ENCODE assay signal across 14 cellular contexts in genomic region chr13:73074101-73074500, GRCh38. TPM values are rescaled to one million over a fixed set of nuclear protein-coding genes. Genes with fewer than 3 reads are reported as not detected.
DNase-seq lines count a peak whose midpoint lies in the region; ATAC-seq and TF ChIP-seq lines count a peak whose summit lies in the region.
"Had no signal": no experiment of that assay in that cellular context is flagged by ENCODE, and none has a peak within 500 bp of the region (broad histone marks: within the 10 kb centered on the region; RNA-seq: fewer than 3 reads in every experiment).

No MANE protein-coding gene starts in this region.

- no peaks in the 10 kb centered on the region for H3K9me3 ChIP-seq in PC-3 (ENCODE audit: low read length)
- H3K9me3 ChIP-seq in neutrophil = no peaks in the 10 kb centered on the region

- no peak overlapping the region for H2AFZ ChIP-seq in PC-3 (ENCODE audit: low read length)

- BruUV-seq in PC-3 (replicated peaks; lab: Mats Ljungman, UMichigan) = no TSS peak

- no peaks in the 10 kb centered on the region for H3F3A ChIP-seq in PC-3 (ENCODE audit: low read length, unreplicated experiment)

- peaks cover 27% of the 10 kb centered on the region; the same call in 1 of the 2 replicates for H4K20me1 ChIP-seq in PC-3 (ENCODE audit: low read length)

- H3K4me1 ChIP-seq in PC-3 (ENCODE audit: insufficient read depth, low read length) (peaks cover 40% of the 10 kb centered on the region), neutrophil (ENCODE audit: control insufficient read depth in 1 of 2, insufficient read depth in 1 of 2, low read depth in 1 of 2, low read length in 1 of 2) (peaks cover 23 to 37% of the 10 kb centered on the region in 2 experiments)

- H3K9me2 ChIP-seq in PC-3 (replicated peaks; ENCODE audit: low read length) = no peaks in the 10 kb centered on the region

- H3K4me3 ChIP-seq in PC-3 (ENCODE audit: low read length) (no peak overlapping the region), neutrophil (ENCODE audit: low read depth in 1 of 2, low read length in 1 of 2) (peak overlapping the region in 1 of 2 experiments; percentile 20)

- H3K4me2 ChIP-seq in PC-3 (ENCODE audit: low read length) = no peak overlapping the region

- H3K27me3 ChIP-seq in PC-3 (ENCODE audit: low read length) (no peaks in the 10 kb centered on the region), neutrophil (no peaks in the 10 kb centered on the region)

- peaks cover 74% of the 10 kb centered on the region for H3K79me2 ChIP-seq in PC-3 (ENCODE audit: low read length)

- peak; percentile 60 for ATAC-seq in GM18873 (IDR thresholded peaks at IDR 0.05; ENCODE audit: low FRiP score, unreplicated experiment)
- ATAC-seq in HG02852 (IDR thresholded peaks at IDR 0.05; ENCODE audit: unreplicated experiment) = peak; percentile 80
- no peak for ATAC-seq in PC-3

- no peak overlapping the region for H3K9ac ChIP-seq in PC-3 (ENCODE audit: low read length)

- intact Hi-C loops in PC-3 (cut with micrococcal nuclease) = no loop called here

- POLR2A ChIA-PET in PC-3 (lab: Charles Lee; ENCODE audit: unreplicated experiment) = no interaction called here

- peak overlapping the region; percentile 21; the same call in 1 of the 2 replicates for H3K27ac ChIP-seq in PC-3 (ENCODE audit: low read length)
- peak overlapping the region; percentile 85 for H3K27ac ChIP-seq in neutrophil

- no peak for DNase-seq in PC-3
- DNase-seq in NCI-H2107 (lab: John Stamatoyannopoulos, UW) = no peak
- DNase-seq in HCEC 1CT = no peak
- no peak for DNase-seq in Ammon's horn (ENCODE audit: low spot score)
- no peak for DNase-seq in NCI-H1417 (lab: John Stamatoyannopoulos, UW)
- DNase-seq: activated CD4-positive, alpha-beta T cell treated with anti-CD3 and anti-CD28 coated beads, Interleukin-2, amount 50 U/mL, for 48 hours; amniotic stem cell; COR-L47; KG1; NCI-H446 treated with DMSO at 0.1 percent for 48 hours; stimulated activated CD4-positive, alpha-beta T cell treated with anti-CD3 and anti-CD28 coated beads, Interleukin-1b, Interleukin-23, amount 100 ng/mL, for 48 hours had no signal

- CTCF ChIA-PET in PC-3 (lab: Charles Lee) = no interaction called here

- TF ChIP-seq CTCF in PC-3 (conservative IDR thresholded peaks at IDR 0.05; ENCODE audit: low read depth, low read length) = no peak
- no peak for TF ChIP-seq CTCF in neutrophil (IDR thresholded peaks at IDR 0.05)

- H3K36me3 ChIP-seq in PC-3 (ENCODE audit: low read depth, low read length) (peaks cover 48% of the 10 kb centered on the region), neutrophil (peaks cover 45% of the 10 kb centered on the region)

RNA-seq across cellular contexts. Expression of gene KLF5, which starts 15.3 kb away (rescaled TPM):
- 51.4 and 53.7 TPM in 2 replicates for total RNA-seq in PC-3 (2014; rRNA removed)
